Comparison of ENCODE assay signal across 11 cellular contexts in genomic region chr11:65414776-65415498, GRCh38. TPM values are rescaled to one million over a fixed set of nuclear protein-coding genes. Genes with fewer than 3 reads are reported as not detected.
DNase-seq lines count a peak whose midpoint lies in the region; ATAC-seq and TF ChIP-seq lines count a peak whose summit lies in the region.
"Had no signal": no experiment of that assay in that cellular context is flagged by ENCODE, and none has a peak within 500 bp of the region (broad histone marks: within the 10 kb centered on the region; RNA-seq: fewer than 3 reads in every experiment).

No MANE protein-coding gene starts in this region.

- no peak for TF ChIP-seq POLR2A in sigmoid colon (IDR thresholded peaks at IDR 0.05)

- intact Hi-C loops in sigmoid colon (cut with DNase I), result no loop called here
- intact Hi-C loops in activated T-helper 1 cell treated with anti-CD3 and anti-CD28 coated beads, Interleukin-12 subunit alpha, Interleukin-12 subunit beta, Interleukin-2, Interleukin-4 antibody, amounts not matched to agents 30 ng/mL and 10 ng/mL and 1 ng/mL, durations not matched to agents 14 hours and 24 hours and 36 hours (cut with micrococcal nuclease), result no loop called here

- peaks cover 0 to 43% (median 42%) of the 10 kb centered on the region in 4 donors for H3K4me1 ChIP-seq in sigmoid colon

- CTCF ChIA-PET in T-cell (lab: Charles Lee), result interaction anchor here (0.5 to 5.1 kb wide), 7 partner anchors 62 to 528 kb away, joined by 3 to 56 read pairs (median 4); partner anchors contain the start of gene MALAT1 (in 1 of the 2)

- H3K9me3 ChIP-seq in sigmoid colon, result no peaks in the 10 kb centered on the region
- H3K9me3 ChIP-seq: adrenal gland had no signal

- peaks cover 0 to 24% (median 11%) of the 10 kb centered on the region in 4 donors for H3K36me3 ChIP-seq in sigmoid colon

- POLR2A ChIA-PET in T-cell (lab: Charles Lee), result interaction anchor here (0.7 to 12.1 kb wide), 3 partner anchors 17 to 84 kb away, joined by 4 to 98 read pairs (median 50); partner anchors contain the start of gene MALAT1 (in 2 of the 2)

- DNase-seq in GM03348 (ENCODE audit: low spot score) (peak; percentile 43), T-cell (no peak), globus pallidus (ENCODE audit: low spot score) (peak; percentile 52), sigmoid colon (peak; percentile 62), NCI-H2081 (lab: John Stamatoyannopoulos, UW) (no peak), germinal center (ENCODE audit: low spot score) (no peak)
- no peak for DNase-seq in activated T-helper 1 cell treated with anti-CD3 and anti-CD28 coated beads, Interleukin-12 subunit alpha, Interleukin-12 subunit beta, Interleukin-2, Interleukin-4 antibody, amounts not matched to agents 30 ng/mL and 10 ng/mL and 1 ng/mL, durations not matched to agents 14 hours and 24 hours and 36 hours (ENCODE audit: low spot score)
- DNase-seq: activated CD4-positive, CD25-positive, alpha-beta regulatory T cell; naive B cell had no signal

- H3K27ac ChIP-seq in sigmoid colon, result no peak overlapping the region

- H3K4me3 ChIP-seq in sigmoid colon, result no peak overlapping the region
- H3K4me3 ChIP-seq: adrenal gland had no signal

- H3K27ac Mint-ChIP-seq in T-cell, result peak overlapping the region; percentile 31 to 58
- no peak overlapping the region for H3K27ac Mint-ChIP-seq in activated T-helper 1 cell treated with anti-CD3 and anti-CD28 coated beads, Interleukin-12 subunit alpha, Interleukin-12 subunit beta, Interleukin-2, Interleukin-4 antibody, amounts not matched to agents 30 ng/mL and 10 ng/mL and 1 ng/mL, durations not matched to agents 14 hours and 24 hours and 36 hours

- no peak for ATAC-seq in T-cell (replicated peaks in 1 of 4)
- ATAC-seq in GM19035 (IDR thresholded peaks at IDR 0.05; ENCODE audit: unreplicated experiment), result no peak

- H3K4me1 Mint-ChIP-seq in T-cell, result peaks cover 41 to 48% (median 46%) of the 10 kb centered on the region in 3 donors
- H3K4me1 Mint-ChIP-seq in activated T-helper 1 cell treated with anti-CD3 and anti-CD28 coated beads, Interleukin-12 subunit alpha, Interleukin-12 subunit beta, Interleukin-2, Interleukin-4 antibody, amounts not matched to agents 30 ng/mL and 10 ng/mL and 1 ng/mL, durations not matched to agents 14 hours and 24 hours and 36 hours (ENCODE audit: low read depth), result peaks cover 42% of the 10 kb centered on the region

- H3K27me3 ChIP-seq in sigmoid colon, result no peaks in the 10 kb centered on the region
- H3K27me3 ChIP-seq: adrenal gland had no signal

- peaks cover 3% of the 10 kb centered on the region for H3K36me3 Mint-ChIP-seq in T-cell
- peaks cover 9% of the 10 kb centered on the region for H3K36me3 Mint-ChIP-seq in activated T-helper 1 cell treated with anti-CD3 and anti-CD28 coated beads, Interleukin-12 subunit alpha, Interleukin-12 subunit beta, Interleukin-2, Interleukin-4 antibody, amounts not matched to agents 30 ng/mL and 10 ng/mL and 1 ng/mL, durations not matched to agents 14 hours and 24 hours and 36 hours (ENCODE audit: low read depth)
- H3K36me3 Mint-ChIP-seq: naive B cell had no signal

- no peak for TF ChIP-seq CTCF in sigmoid colon (IDR thresholded peaks at IDR 0.05)

- no peaks in the 10 kb centered on the region for H3K9me3 Mint-ChIP-seq in T-cell
- H3K9me3 Mint-ChIP-seq in activated T-helper 1 cell treated with anti-CD3 and anti-CD28 coated beads, Interleukin-12 subunit alpha, Interleukin-12 subunit beta, Interleukin-2, Interleukin-4 antibody, amounts not matched to agents 30 ng/mL and 10 ng/mL and 1 ng/mL, durations not matched to agents 14 hours and 24 hours and 36 hours, result no peaks in the 10 kb centered on the region
- H3K9me3 Mint-ChIP-seq: naive B cell had no signal

- H3K27me3 Mint-ChIP-seq in T-cell, result no peaks in the 10 kb centered on the region
- H3K27me3 Mint-ChIP-seq in activated T-helper 1 cell treated with anti-CD3 and anti-CD28 coated beads, Interleukin-12 subunit alpha, Interleukin-12 subunit beta, Interleukin-2, Interleukin-4 antibody, amounts not matched to agents 30 ng/mL and 10 ng/mL and 1 ng/mL, durations not matched to agents 14 hours and 24 hours and 36 hours (ENCODE audit: insufficient read depth), result no peaks in the 10 kb centered on the region
- H3K27me3 Mint-ChIP-seq: naive B cell had no signal

- 85 to 89% methylated on average over 11 of the region's 11 CpGs for WGBS in sigmoid colon, 2 donors

- H3K4me3 Mint-ChIP-seq in T-cell, result no peak overlapping the region
- H3K4me3 Mint-ChIP-seq in activated T-helper 1 cell treated with anti-CD3 and anti-CD28 coated beads, Interleukin-12 subunit alpha, Interleukin-12 subunit beta, Interleukin-2, Interleukin-4 antibody, amounts not matched to agents 30 ng/mL and 10 ng/mL and 1 ng/mL, durations not matched to agents 14 hours and 24 hours and 36 hours, result no peak overlapping the region

- no peak for TF ChIP-seq EP300 in sigmoid colon (IDR thresholded peaks at IDR 0.05)

RNA-seq across cellular contexts. Expression of gene NEAT1, which starts 7.7 kb away (rescaled TPM):
- total RNA-seq in T-cell (1,000 to 10,000 TPM in 1 of 5 donors, 100 to 1,000 TPM in 4; 368 to 1,017 (median 906) TPM), sigmoid colon (100 to 1,000 TPM; 142 to 573 (median 268) TPM)
- 100 to 1,000 TPM in 1 of 3 donors, 10 to 100 TPM in 2; 26.8 to 587 (median 78.7) TPM for polyA plus RNA-seq in sigmoid colon
- total RNA-seq in activated T-helper 1 cell treated with anti-CD3 and anti-CD28 coated beads, Interleukin-12 subunit alpha, Interleukin-12 subunit beta, Interleukin-2, Interleukin-4 antibody, amounts not matched to agents 30 ng/mL and 10 ng/mL and 1 ng/mL, durations not matched to agents 14 hours and 24 hours and 36 hours, result 507 and 517 TPM in 2 replicates

RNA-seq across cellular contexts. Expression of gene FRMD8, which starts 28.5 kb away (rescaled TPM):
- total RNA-seq in T-cell (10 to 100 TPM; 35.6 to 79.1 (median 77.8) TPM), sigmoid colon (10 to 100 TPM; 10.7 to 27.5 (median 15.6) TPM)
- 10 to 100 TPM; 21.6 to 29.0 (median 25.2) TPM for polyA plus RNA-seq in sigmoid colon
- total RNA-seq in activated T-helper 1 cell treated with anti-CD3 and anti-CD28 coated beads, Interleukin-12 subunit alpha, Interleukin-12 subunit beta, Interleukin-2, Interleukin-4 antibody, amounts not matched to agents 30 ng/mL and 10 ng/mL and 1 ng/mL, durations not matched to agents 14 hours and 24 hours and 36 hours, result 40.5 and 42.3 TPM in 2 replicates

RNA-seq across cellular contexts. Expression of gene SLC25A45, which starts 32.5 kb away (rescaled TPM):
- total RNA-seq in T-cell, result 10 to 100 TPM; 18.7 to 72.2 (median 22.6) TPM
- 1 to 10 TPM; 2.5 to 8.9 (median 6.0) TPM for total RNA-seq in sigmoid colon
- 10 to 100 TPM in 1 of 3 donors, 1 to 10 TPM in 2; 1.2 to 12.8 (median 2.5) TPM for polyA plus RNA-seq in sigmoid colon
- total RNA-seq in activated T-helper 1 cell treated with anti-CD3 and anti-CD28 coated beads, Interleukin-12 subunit alpha, Interleukin-12 subunit beta, Interleukin-2, Interleukin-4 antibody, amounts not matched to agents 30 ng/mL and 10 ng/mL and 1 ng/mL, durations not matched to agents 14 hours and 24 hours and 36 hours, result 15.3 and 19.4 TPM in 2 replicates

Comparison
In these comparisons a context has a peak if more than half of its experiments do, and no peak if none do; other contexts are left out.
1. DNase-seq: peak in GM03348 (single experiment), globus pallidus (single experiment) and sigmoid colon (single experiment); none in T-cell (0 of 34), NCI-H2081 (0 of 2), activated T-helper 1 cell treated with anti-CD3 and anti-CD28 coated beads, Interleukin-12 subunit alpha, Interleukin-12 subunit beta, Interleukin-2, Interleukin-4 antibody, amounts not matched to agents 30 ng/mL and 10 ng/mL and 1 ng/mL, durations not matched to agents 14 hours and 24 hours and 36 hours (single experiment) and germinal center (single experiment).